Comparison of ENCODE assay signal across 26 cellular contexts in the genomic region with DNA sequence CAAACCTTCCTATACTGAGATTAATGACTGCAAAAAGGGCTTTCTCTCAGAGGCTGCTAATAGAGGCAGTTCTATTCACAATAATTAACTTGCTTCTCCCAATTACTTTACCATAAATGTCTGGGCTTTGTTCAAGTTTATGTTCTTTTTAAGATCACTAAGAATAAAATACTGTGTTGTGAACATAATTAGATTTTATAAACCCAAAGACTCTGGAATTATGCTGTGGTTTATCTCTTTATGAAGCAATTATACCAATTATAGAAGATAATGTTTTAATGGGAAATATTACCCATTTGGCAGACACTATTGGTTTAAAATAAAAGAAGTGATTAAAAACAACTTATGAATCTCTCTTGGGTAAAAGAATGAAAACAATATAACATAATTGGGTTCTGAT. TPM values are rescaled to one million over a fixed set of nuclear protein-coding genes. Genes with fewer than 3 reads are reported as not detected.
DNase-seq lines count a peak whose midpoint lies in the region; ATAC-seq, FAIRE-seq and TF ChIP-seq lines count a peak whose summit lies in the region.
"Had no signal": no experiment of that assay in that cellular context is flagged by ENCODE, and none has a peak within 500 bp of the region (broad histone marks: within the 10 kb centered on the region; RNA-seq: fewer than 3 reads in every experiment).

No MANE protein-coding gene starts in this region.

- H3K9me3 ChIP-seq in SK-N-SH, result no peaks in the 10 kb centered on the region
- H3K9me3 ChIP-seq in BLaER1, result peaks cover 3% of the 10 kb centered on the region; the same call in 1 of the 2 replicates
- no peaks in the 10 kb centered on the region for H3K9me3 ChIP-seq in endothelial cell of umbilical vein (replicated peaks; ENCODE audit: control insufficient read depth, insufficient read depth, low read length)

- no peak for FAIRE-seq in endothelial cell of umbilical vein (lab: Jason Lieb, UNC)
- no peak for FAIRE-seq in RCC 7860 (lab: Jason Lieb, UNC)
- FAIRE-seq: D721Med had no signal

- no peaks in the 10 kb centered on the region for H3K27me3 ChIP-seq in SK-N-SH (ENCODE audit: insufficient read depth)
- no peaks in the 10 kb centered on the region for H3K27me3 ChIP-seq in BLaER1
- H3K27me3 ChIP-seq in endothelial cell of umbilical vein (ENCODE audit: control insufficient read depth in 2 of 2, insufficient read depth in 2 of 2, low read length in 2 of 2), result no peaks in the 10 kb centered on the region

- intact Hi-C loops in endothelial cell of umbilical vein (cut with micrococcal nuclease), result loop anchor here (2.0 to 10.0 kb wide), 2 partner anchors 29 to 461 kb away; no protein-coding TSS in a partner anchor

- H3K4me1 ChIP-seq in SK-N-SH (ENCODE audit: control insufficient read depth in 1 of 2, insufficient read depth in 2 of 2, low read depth in 1 of 2, low read length in 1 of 2) (peaks cover 0 to 6% of the 10 kb centered on the region in 2 experiments; a peak in 3 of 4 replicates), BLaER1 (peaks cover 80% of the 10 kb centered on the region), endothelial cell of umbilical vein (ENCODE audit: control insufficient read depth, extremely low read depth, insufficient read depth, low read length) (peaks cover 23% of the 10 kb centered on the region)

- H3K4me3 ChIP-seq in SK-N-SH (ENCODE audit: low read depth in 2 of 2, low read length in 1 of 2) (no peak overlapping the region), BLaER1 (peak overlapping the region; percentile 58), endothelial cell of umbilical vein (replicated peaks in 1 of 3; ENCODE audit: insufficient read depth in 1 of 3, low read depth in 1 of 3, low read length in 3 of 3) (no peak overlapping the region)
- H3K4me3 ChIP-seq: PC-9 had no signal

- CTCF ChIA-PET in SK-N-SH (lab: Yijun Ruan, JAX) (no interaction called here), endothelial cell of umbilical vein (lab: Charles Lee) (no interaction called here)

- no peaks in the 10 kb centered on the region for H3K9me2 ChIP-seq in SK-N-SH

- TF ChIP-seq POLR2A in endothelial cell of umbilical vein (IDR thresholded peaks at IDR 0.05; ENCODE audit: low read depth, low read length), result no peak

- H3K4me2 ChIP-seq in SK-N-SH (no peak overlapping the region), BLaER1 (peak overlapping the region; percentile 87), endothelial cell of umbilical vein (ENCODE audit: insufficient read depth, low read length) (peak overlapping the region; percentile 93)
- H3K4me2 ChIP-seq: PC-9 had no signal

- DNase-seq in SK-N-SH (no peak), NCI-H69 (lab: John Stamatoyannopoulos, UW) (peak; percentile 30), endothelial cell of umbilical vein (ENCODE audit: low read depth, low spot score) (no peak), RCC 7860 (ENCODE audit: low spot score) (no peak), NK-92 (lab: John Stamatoyannopoulos, UW; ENCODE audit: unreplicated experiment) (no peak)
- DNase-seq: 8988T, AML-193, DMS53, GDM1, H7, Karpas-422, NCI-H1436, NCI-H1930, NCI-H226, NCI-H524, PC-9, SHP77 treated with DMSO at 0.1 percent for 48 hours, T-cell had no signal

- H3K27ac ChIP-seq in SK-N-SH (ENCODE audit: low read depth in 2 of 2, low read length in 1 of 2) (no peak overlapping the region), BLaER1 (peak overlapping the region; percentile 91), endothelial cell of umbilical vein (ENCODE audit: insufficient read depth, low read depth, low read length) (peak overlapping the region; percentile 18)
- H3K27ac ChIP-seq: PC-9, RWPE1 had no signal

- no peak for TF ChIP-seq RAD21 in SK-N-SH (IDR thresholded peaks at IDR 0.05; ENCODE audit: low read length)

- POLR2A ChIA-PET in SK-N-SH (lab: Yijun Ruan, JAX) (interaction anchor here (0.6 kb wide), 1 partner anchor 302 kb away, joined by 3 read pairs; no protein-coding TSS in a partner anchor), endothelial cell of umbilical vein (lab: Charles Lee) (no interaction called here)

- H3K79me2 ChIP-seq in SK-N-SH (ENCODE audit: insufficient read depth) (no peaks in the 10 kb centered on the region), endothelial cell of umbilical vein (ENCODE audit: control insufficient read depth, insufficient read depth, low read length) (no peaks in the 10 kb centered on the region)

- no TSS peak for BruUV-seq in endothelial cell of umbilical vein (replicated peaks; lab: Mats Ljungman, UMichigan)

- H3K36me3 ChIP-seq in SK-N-SH (replicated peaks in 1 of 2; ENCODE audit: control insufficient read depth in 1 of 2, insufficient read depth in 2 of 2, low read length in 1 of 2), result no peaks in the 10 kb centered on the region
- H3K36me3 ChIP-seq in BLaER1, result no peaks in the 10 kb centered on the region
- no peaks in the 10 kb centered on the region for H3K36me3 ChIP-seq in endothelial cell of umbilical vein (ENCODE audit: control insufficient read depth in 2 of 2, extremely low read depth in 1 of 2, insufficient read depth in 2 of 2, low read length in 2 of 2)

- H2AFZ ChIP-seq in SK-N-SH (ENCODE audit: low read depth) (no peak overlapping the region), endothelial cell of umbilical vein (ENCODE audit: low read depth, low read length) (no peak overlapping the region)
- H2AFZ ChIP-seq: PC-9 had no signal

- dilution Hi-C loops in endothelial cell of umbilical vein (cut with MboI; ENCODE audit: extremely low pct_ligation_motif_present, low sequenced_read_pairs), result no loop called here

- H3K9ac ChIP-seq in SK-N-SH, result no peak overlapping the region
- H3K9ac ChIP-seq in BLaER1, result peak overlapping the region; percentile 63
- peak overlapping the region; percentile 4 for H3K9ac ChIP-seq in endothelial cell of umbilical vein (replicated peaks; ENCODE audit: extremely low read depth, insufficient read depth, low read length)

- H4K20me1 ChIP-seq in SK-N-SH (ENCODE audit: insufficient read depth) (no peaks in the 10 kb centered on the region), BLaER1 (no peaks in the 10 kb centered on the region), endothelial cell of umbilical vein (replicated peaks; ENCODE audit: control insufficient read depth, extremely low read depth, insufficient read depth, low read length) (no peaks in the 10 kb centered on the region)

- no peaks in the 10 kb centered on the region for H3F3A ChIP-seq in SK-N-SH (replicated peaks; ENCODE audit: insufficient read depth)

- TF ChIP-seq EP300 in SK-N-SH (IDR thresholded peaks at IDR 0.05; ENCODE audit: borderline replicate concordance in 1 of 2, low read depth in 1 of 2, low read length in 1 of 2), result no peak

- ATAC-seq in SK-N-SH treated with all-trans-retinoic acid at 6 μM for 48 hours, result no peak
- ATAC-seq in HG02981 (IDR thresholded peaks at IDR 0.05; ENCODE audit: unreplicated experiment), result no peak

- no peak for TF ChIP-seq CTCF in SK-N-SH (IDR thresholded peaks at IDR 0.05)
- no peak for TF ChIP-seq CTCF in endothelial cell of umbilical vein (IDR thresholded peaks at IDR 0.05; ENCODE audit: extremely low read depth in 1 of 2, insufficient read depth in 1 of 2, low read depth in 1 of 2, low read length in 2 of 2)

- no peaks in the 10 kb centered on the region for H3K9me1 ChIP-seq in endothelial cell of umbilical vein (replicated peaks; ENCODE audit: control insufficient read depth, extremely low read depth, insufficient read depth, low read length)

TF ChIP-seq in SK-N-SH treated with all-trans-retinoic acid at 6 μM for 48 hours, 23 proteins besides CTCF, POLR2A, EP300 and RAD21 (continues in another document):
- TF ChIP-seq ZC3H10 (CRISPR knock-in tag; IDR thresholded peaks at IDR 0.05) (no peak), ISL1 (CRISPR knock-in tag; IDR thresholded peaks at IDR 0.05) (peak; percentile 83), TCF4 (CRISPR knock-in tag; IDR thresholded peaks at IDR 0.05; ENCODE audit: borderline replicate concordance) (peak; percentile 80)

TF ChIP-seq in SK-N-SH, 30 proteins besides CTCF, POLR2A, EP300 and RAD21 (continues in another document):
- TF ChIP-seq RXRA (IDR thresholded peaks at IDR 0.05; ENCODE audit: borderline replicate concordance, low read depth) (no peak), FOSL2 (IDR thresholded peaks at IDR 0.05; ENCODE audit: borderline replicate concordance, low read depth) (no peak), FOXJ3 (CRISPR knock-in tag; IDR thresholded peaks at IDR 0.05) (no peak)
- TF ChIP-seq, protein P1, sequence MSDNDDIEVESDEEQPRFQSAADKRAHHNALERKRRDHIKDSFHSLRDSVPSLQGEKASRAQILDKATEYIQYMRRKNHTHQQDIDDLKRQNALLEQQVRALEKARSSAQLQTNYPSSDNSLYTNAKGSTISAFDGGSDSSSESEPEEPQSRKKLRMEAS (IDR thresholded peaks at IDR 0.05; ENCODE audit: low read depth), result no peak

TF ChIP-seq in endothelial cell of umbilical vein, 7 proteins besides CTCF, POLR2A, EP300 and RAD21:
- no peak for TF ChIP-seq GATA2 (IDR thresholded peaks at IDR 0.05; ENCODE audit: insufficient read depth, insufficient read length, low read depth, low read length)
- no peak for TF ChIP-seq MYC (IDR thresholded peaks at IDR 0.05; ENCODE audit: low read depth, low read length)
- TF ChIP-seq EZH2 (IDR thresholded peaks at IDR 0.05; ENCODE audit: borderline replicate concordance, low read depth, low read length, severe bottlenecking), result no peak
- TF ChIP-seq, protein P1 (IDR thresholded peaks at IDR 0.05; ENCODE audit: insufficient read depth, insufficient read length), result no peak
- TF ChIP-seq JUN (IDR thresholded peaks at IDR 0.05; ENCODE audit: borderline replicate concordance, insufficient read depth, insufficient read length, low read depth), result no peak
- TF ChIP-seq POLR2AphosphoS5 (IDR thresholded peaks at IDR 0.05; ENCODE audit: insufficient read depth, low read depth, low read length), result no peak

RNA-seq across cellular contexts. Expression of gene IL12RB2, which starts 43.5 kb away (rescaled TPM):
- polyA plus RNA-seq in SK-N-SH (2012; rRNA removed) (not detected in 2 replicates), endothelial cell of umbilical vein (0.05 TPM in 1 of 2 replicates, not detected in the other)
- under 0.01 and 0.03 TPM in 2 replicates for polyA plus RNA-seq in SK-N-SH (2012; cell fraction: cytosol; rRNA removed)
- not detected in 2 replicates for polyA plus RNA-seq in SK-N-SH (2012; cell fraction: nucleus; rRNA removed)
- total RNA-seq in endothelial cell of umbilical vein, result 0.42 and 0.48 TPM in 2 replicates
- polyA plus RNA-seq in endothelial cell of umbilical vein (2011; cell fraction: cytosol; rRNA removed), result 0.10 and 0.14 TPM in 2 replicates
- polyA plus RNA-seq in endothelial cell of umbilical vein (2011; cell fraction: nucleus; rRNA removed), result 0.05 and 0.08 TPM in 2 replicates
- polyA plus RNA-seq in endothelial cell of umbilical vein (2012), result 0.04 and 0.12 TPM in 2 replicates
- 0.24 TPM in 1 of 2 replicates, not detected in the other for polyA minus RNA-seq in endothelial cell of umbilical vein
- not detected for polyA minus RNA-seq in endothelial cell of umbilical vein (2011; cell fraction: cytosol; rRNA and poly(A)+ RNA removed)
- polyA minus RNA-seq in endothelial cell of umbilical vein (2011; cell fraction: nucleus; rRNA and poly(A)+ RNA removed), result not detected in 2 replicates
- total RNA-seq: MCF 10A, PC-9 had no signal
- polyA plus RNA-seq: AG04450, CD14-positive monocyte had no signal

Comparison
In these comparisons a context has a peak if more than half of its experiments do, and no peak if none do; other contexts are left out.
1. H3K27ac ChIP-seq: peak in BLaER1 (single experiment) and endothelial cell of umbilical vein (single experiment); none in SK-N-SH (0 of 2).